10 cellular contexts compared by ENCODE assay signal in the genomic region with DNA sequence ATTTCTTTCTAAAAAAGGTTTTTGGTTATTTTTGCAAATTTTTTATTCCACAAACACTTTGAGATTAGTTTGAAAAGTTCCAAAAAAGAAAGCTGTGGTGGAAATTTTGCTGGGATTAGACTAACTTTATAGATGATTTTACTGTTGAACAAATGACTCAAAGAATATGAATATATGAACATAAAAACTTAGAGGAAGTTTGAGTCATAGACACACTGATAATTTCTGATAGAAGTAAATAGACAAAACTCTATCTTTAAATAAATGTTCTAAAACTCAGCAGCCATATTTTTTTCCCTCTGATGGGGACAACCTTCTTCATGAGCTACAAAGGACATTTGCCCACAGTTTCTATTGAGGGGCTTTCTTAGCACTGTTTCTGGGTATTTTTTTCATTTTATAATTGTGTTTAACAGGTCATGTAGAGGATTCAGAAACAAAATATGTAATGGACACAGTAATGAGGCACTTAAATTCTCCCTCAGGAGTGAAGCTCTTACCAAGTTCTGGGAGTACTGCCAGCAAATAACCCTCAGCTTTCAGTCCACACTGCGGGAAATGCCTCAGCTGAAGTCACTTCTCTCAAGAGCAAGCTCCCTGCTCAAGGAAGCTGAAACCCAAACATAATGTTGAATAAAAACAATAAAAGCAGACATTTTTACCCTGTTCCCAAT.
DNase-seq lines count a peak whose midpoint lies in the region; ATAC-seq and TF ChIP-seq lines count a peak whose summit lies in the region.
"Had no signal": no experiment of that assay in that cellular context is flagged by ENCODE, and none has a peak within 500 bp of the region (broad histone marks: within the 10 kb centered on the region; RNA-seq: fewer than 3 reads in every experiment).

No MANE protein-coding gene starts in this region.

- H3K4me1 ChIP-seq in tibial artery = peaks cover 0 to 15% (median 7%) of the 10 kb centered on the region in 4 donors

- H3K27me3 ChIP-seq in tibial artery = no peaks in the 10 kb centered on the region

- H3K9me3 ChIP-seq in SK-N-MC (ENCODE audit: low read depth, low read length) (no peaks in the 10 kb centered on the region), tibial artery (no peaks in the 10 kb centered on the region)

- H3K36me3 ChIP-seq in SK-N-MC (ENCODE audit: insufficient read depth, low read length) (no peaks in the 10 kb centered on the region), tibial artery (no peaks in the 10 kb centered on the region)

- no peak overlapping the region for H3K9ac ChIP-seq in SK-N-MC (ENCODE audit: insufficient read length)

- TF ChIP-seq CTCF in tibial artery (IDR thresholded peaks at IDR 0.05) = no peak

- H3K4me3 ChIP-seq in SK-N-MC (peak overlapping the region; percentile 21; the same call in 1 of the 2 replicates), tibial artery (no peak overlapping the region)

- intact Hi-C loops in tibial artery (cut with DNase I; ENCODE audit: low total_unique reads) = loop anchor here (10.0 kb wide), 1 partner anchor 218 kb away; no protein-coding TSS in a partner anchor

- no peak for ATAC-seq in GM19463 (IDR thresholded peaks at IDR 0.05; ENCODE audit: unreplicated experiment)
- ATAC-seq: activated CD8-positive, alpha-beta memory T cell treated with anti-CD3 and anti-CD28 coated beads, Interleukin-2, amount 10 ng/mL, durations not matched to agents 7 days and 5 days; stimulated activated naive CD8-positive, alpha-beta T cell treated with anti-CD3 and anti-CD28 coated beads, Interleukin-15, Interleukin-2, amounts not matched to agents 100 U/mL and 50 U/mL, for 24 hours had no signal

- H3K27ac ChIP-seq in SK-N-MC (peak overlapping the region; percentile 65), tibial artery (peak overlapping the region; percentile 46 to 73)

- DNase-seq in HK-2 (ENCODE audit: unreplicated experiment) (peak; percentile 30), SK-N-MC (ENCODE audit: low read depth, low spot score) (peak; percentile 90), glomerular visceral epithelial cell (ENCODE audit: extremely low spot score) (peak; percentile 88), tibial artery (peak; percentile 51 to 72), RKO (ENCODE audit: low spot score) (no peak), NCI-H82 treated with DMSO at 0.1 percent for 48 hours (lab: John Stamatoyannopoulos, UW; ENCODE audit: unreplicated experiment) (no peak)
- DNase-seq: activated CD8-positive, alpha-beta memory T cell treated with anti-CD3 and anti-CD28 coated beads, Interleukin-2, amount 10 ng/mL, durations not matched to agents 7 days and 5 days; effector memory CD4-positive, alpha-beta T cell; stimulated activated naive CD8-positive, alpha-beta T cell treated with anti-CD3 and anti-CD28 coated beads, Interleukin-15, Interleukin-2, amounts not matched to agents 100 U/mL and 50 U/mL, for 24 hours had no signal

Comparison
In these comparisons a context has a peak if more than half of its experiments do, and no peak if none do; other contexts are left out.
1. DNase-seq: peak in HK-2 (single experiment), SK-N-MC (single experiment), glomerular visceral epithelial cell (single experiment) and tibial artery (2 of 2); none in RKO (single experiment) and NCI-H82 treated with DMSO at 0.1 percent for 48 hours (single experiment).